ENCODE assay signal across 16 cellular contexts in genomic region chr9:74643303-74643933, GRCh38.
DNase-seq lines count a peak whose midpoint lies in the region; ATAC-seq lines count a peak whose summit lies in the region.
"Had no signal": no experiment of that assay in that cellular context is flagged by ENCODE, and none has a peak within 500 bp of the region (broad histone marks: within the 10 kb centered on the region; RNA-seq: fewer than 3 reads in every experiment).

No MANE protein-coding gene starts in this region.

- H3K4me1 ChIP-seq in endocrine pancreas (ENCODE audit: control insufficient read depth, insufficient read depth, low read length) = peaks cover 16% of the 10 kb centered on the region
- H3K4me1 ChIP-seq: A549 had no signal

- H3K27me3 ChIP-seq in endocrine pancreas (ENCODE audit: control insufficient read depth, insufficient read depth, low read length) = no peaks in the 10 kb centered on the region

- no peaks in the 10 kb centered on the region for H3K36me3 ChIP-seq in endocrine pancreas (ENCODE audit: control insufficient read depth, insufficient read depth, low read length)

- H3K9ac ChIP-seq in endocrine pancreas (ENCODE audit: control insufficient read depth, insufficient read depth, low read length) = no peak overlapping the region

- no peaks in the 10 kb centered on the region for H3K9me3 ChIP-seq in endocrine pancreas (ENCODE audit: control insufficient read depth, low read length)
- H3K9me3 ChIP-seq: A549 had no signal

- DNase-seq in DMS53 (lab: John Stamatoyannopoulos, UW) = peak; percentile 72
- DNase-seq in NCI-H2029 (lab: John Stamatoyannopoulos, UW) = peak; percentile 36
- peak; percentile 9 for DNase-seq in renal cortical epithelial cell (ENCODE audit: low read depth)
- DNase-seq in stimulated activated naive CD4-positive, alpha-beta T cell (lab: John Stamatoyannopoulos, UW) = no peak
- no peak for DNase-seq in cerebellum (ENCODE audit: low spot score)
- DNase-seq: COR-L47, KG1, NCI-H1092, NCI-H69 had no signal

- peak overlapping the region; percentile 59 for H3K4me3 ChIP-seq in endocrine pancreas (ENCODE audit: control insufficient read depth, insufficient read depth, low read length)
- H3K4me3 ChIP-seq: A549 had no signal

- ATAC-seq in HG02870 (IDR thresholded peaks at IDR 0.05; ENCODE audit: unreplicated experiment) (no peak), GM21381 (IDR thresholded peaks at IDR 0.05; ENCODE audit: unreplicated experiment) (no peak)
- ATAC-seq: A549, Panc1, Right ventricle myocardium inferior, SK-N-SH treated with all-trans-retinoic acid at 6 μM for 48 hours had no signal

Comparison
In these comparisons a context has a peak if more than half of its experiments do, and no peak if none do; other contexts are left out.
1. DNase-seq: peak in DMS53 (single experiment), NCI-H2029 (single experiment) and renal cortical epithelial cell (single experiment); none in stimulated activated naive CD4-positive, alpha-beta T cell (0 of 6) and cerebellum (single experiment).